ENCODE assay signal across 2 cellular contexts in the genomic region with DNA sequence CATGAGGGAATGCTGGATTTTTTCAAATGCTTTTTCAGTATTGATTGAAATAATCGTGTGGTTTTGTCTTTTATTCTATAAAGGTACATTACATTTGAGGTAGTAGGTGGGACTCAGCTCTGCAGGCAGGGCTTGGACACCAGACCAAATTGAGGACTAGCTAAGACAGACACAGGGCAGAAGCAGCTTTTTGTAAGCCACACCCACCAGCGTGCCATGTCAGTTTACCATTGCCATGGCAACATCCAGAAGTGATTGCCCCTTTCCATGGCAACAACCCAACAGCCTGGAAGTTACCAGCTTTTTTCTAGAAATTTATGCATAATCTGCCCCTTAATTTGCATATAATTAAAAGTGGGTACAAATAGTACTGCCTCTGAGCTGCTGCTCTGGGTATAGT.
TF ChIP-seq lines count a peak whose summit lies in the region.

No MANE protein-coding gene starts in this region.

TF ChIP-seq in GM23338, 12 proteins besides CTCF, POLR2A, EP300 and RAD21 (continued from another document):
- TF ChIP-seq, protein P1, sequence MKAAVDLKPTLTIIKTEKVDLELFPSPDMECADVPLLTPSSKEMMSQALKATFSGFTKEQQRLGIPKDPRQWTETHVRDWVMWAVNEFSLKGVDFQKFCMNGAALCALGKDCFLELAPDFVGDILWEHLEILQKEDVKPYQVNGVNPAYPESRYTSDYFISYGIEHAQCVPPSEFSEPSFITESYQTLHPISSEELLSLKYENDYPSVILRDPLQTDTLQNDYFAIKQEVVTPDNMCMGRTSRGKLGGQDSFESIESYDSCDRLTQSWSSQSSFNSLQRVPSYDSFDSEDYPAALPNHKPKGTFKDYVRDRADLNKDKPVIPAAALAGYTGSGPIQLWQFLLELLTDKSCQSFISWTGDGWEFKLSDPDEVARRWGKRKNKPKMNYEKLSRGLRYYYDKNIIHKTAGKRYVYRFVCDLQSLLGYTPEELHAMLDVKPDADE (IDR thresholded peaks at IDR 0.05), result no peak
- TF ChIP-seq STAT1 (IDR thresholded peaks at IDR 0.05; ENCODE audit: unreplicated experiment) (no peak), EZH2 (IDR thresholded peaks at IDR 0.05; ENCODE audit: low read depth, unreplicated experiment) (no peak), EZH2phosphoT487 (IDR thresholded peaks at IDR 0.05; ENCODE audit: unreplicated experiment) (no peak), NANOG (IDR thresholded peaks at IDR 0.05; ENCODE audit: borderline replicate concordance) (no peak), ZNF114 (CRISPR knock-in tag; IDR thresholded peaks at IDR 0.05) (no peak), CREB1 (CRISPR knock-in tag; IDR thresholded peaks at IDR 0.05; ENCODE audit: low read depth) (no peak), ZNF331 (CRISPR knock-in tag; IDR thresholded peaks at IDR 0.05; ENCODE audit: low read depth) (no peak)
- TF ChIP-seq, protein P2, sequence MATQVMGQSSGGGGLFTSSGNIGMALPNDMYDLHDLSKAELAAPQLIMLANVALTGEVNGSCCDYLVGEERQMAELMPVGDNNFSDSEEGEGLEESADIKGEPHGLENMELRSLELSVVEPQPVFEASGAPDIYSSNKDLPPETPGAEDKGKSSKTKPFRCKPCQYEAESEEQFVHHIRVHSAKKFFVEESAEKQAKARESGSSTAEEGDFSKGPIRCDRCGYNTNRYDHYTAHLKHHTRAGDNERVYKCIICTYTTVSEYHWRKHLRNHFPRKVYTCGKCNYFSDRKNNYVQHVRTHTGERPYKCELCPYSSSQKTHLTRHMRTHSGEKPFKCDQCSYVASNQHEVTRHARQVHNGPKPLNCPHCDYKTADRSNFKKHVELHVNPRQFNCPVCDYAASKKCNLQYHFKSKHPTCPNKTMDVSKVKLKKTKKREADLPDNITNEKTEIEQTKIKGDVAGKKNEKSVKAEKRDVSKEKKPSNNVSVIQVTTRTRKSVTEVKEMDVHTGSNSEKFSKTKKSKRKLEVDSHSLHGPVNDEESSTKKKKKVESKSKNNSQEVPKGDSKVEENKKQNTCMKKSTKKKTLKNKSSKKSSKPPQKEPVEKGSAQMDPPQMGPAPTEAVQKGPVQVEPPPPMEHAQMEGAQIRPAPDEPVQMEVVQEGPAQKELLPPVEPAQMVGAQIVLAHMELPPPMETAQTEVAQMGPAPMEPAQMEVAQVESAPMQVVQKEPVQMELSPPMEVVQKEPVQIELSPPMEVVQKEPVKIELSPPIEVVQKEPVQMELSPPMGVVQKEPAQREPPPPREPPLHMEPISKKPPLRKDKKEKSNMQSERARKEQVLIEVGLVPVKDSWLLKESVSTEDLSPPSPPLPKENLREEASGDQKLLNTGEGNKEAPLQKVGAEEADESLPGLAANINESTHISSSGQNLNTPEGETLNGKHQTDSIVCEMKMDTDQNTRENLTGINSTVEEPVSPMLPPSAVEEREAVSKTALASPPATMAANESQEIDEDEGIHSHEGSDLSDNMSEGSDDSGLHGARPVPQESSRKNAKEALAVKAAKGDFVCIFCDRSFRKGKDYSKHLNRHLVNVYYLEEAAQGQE (IDR thresholded peaks at IDR 0.05; ENCODE audit: unreplicated experiment), result no peak
- TF ChIP-seq, protein P3, sequence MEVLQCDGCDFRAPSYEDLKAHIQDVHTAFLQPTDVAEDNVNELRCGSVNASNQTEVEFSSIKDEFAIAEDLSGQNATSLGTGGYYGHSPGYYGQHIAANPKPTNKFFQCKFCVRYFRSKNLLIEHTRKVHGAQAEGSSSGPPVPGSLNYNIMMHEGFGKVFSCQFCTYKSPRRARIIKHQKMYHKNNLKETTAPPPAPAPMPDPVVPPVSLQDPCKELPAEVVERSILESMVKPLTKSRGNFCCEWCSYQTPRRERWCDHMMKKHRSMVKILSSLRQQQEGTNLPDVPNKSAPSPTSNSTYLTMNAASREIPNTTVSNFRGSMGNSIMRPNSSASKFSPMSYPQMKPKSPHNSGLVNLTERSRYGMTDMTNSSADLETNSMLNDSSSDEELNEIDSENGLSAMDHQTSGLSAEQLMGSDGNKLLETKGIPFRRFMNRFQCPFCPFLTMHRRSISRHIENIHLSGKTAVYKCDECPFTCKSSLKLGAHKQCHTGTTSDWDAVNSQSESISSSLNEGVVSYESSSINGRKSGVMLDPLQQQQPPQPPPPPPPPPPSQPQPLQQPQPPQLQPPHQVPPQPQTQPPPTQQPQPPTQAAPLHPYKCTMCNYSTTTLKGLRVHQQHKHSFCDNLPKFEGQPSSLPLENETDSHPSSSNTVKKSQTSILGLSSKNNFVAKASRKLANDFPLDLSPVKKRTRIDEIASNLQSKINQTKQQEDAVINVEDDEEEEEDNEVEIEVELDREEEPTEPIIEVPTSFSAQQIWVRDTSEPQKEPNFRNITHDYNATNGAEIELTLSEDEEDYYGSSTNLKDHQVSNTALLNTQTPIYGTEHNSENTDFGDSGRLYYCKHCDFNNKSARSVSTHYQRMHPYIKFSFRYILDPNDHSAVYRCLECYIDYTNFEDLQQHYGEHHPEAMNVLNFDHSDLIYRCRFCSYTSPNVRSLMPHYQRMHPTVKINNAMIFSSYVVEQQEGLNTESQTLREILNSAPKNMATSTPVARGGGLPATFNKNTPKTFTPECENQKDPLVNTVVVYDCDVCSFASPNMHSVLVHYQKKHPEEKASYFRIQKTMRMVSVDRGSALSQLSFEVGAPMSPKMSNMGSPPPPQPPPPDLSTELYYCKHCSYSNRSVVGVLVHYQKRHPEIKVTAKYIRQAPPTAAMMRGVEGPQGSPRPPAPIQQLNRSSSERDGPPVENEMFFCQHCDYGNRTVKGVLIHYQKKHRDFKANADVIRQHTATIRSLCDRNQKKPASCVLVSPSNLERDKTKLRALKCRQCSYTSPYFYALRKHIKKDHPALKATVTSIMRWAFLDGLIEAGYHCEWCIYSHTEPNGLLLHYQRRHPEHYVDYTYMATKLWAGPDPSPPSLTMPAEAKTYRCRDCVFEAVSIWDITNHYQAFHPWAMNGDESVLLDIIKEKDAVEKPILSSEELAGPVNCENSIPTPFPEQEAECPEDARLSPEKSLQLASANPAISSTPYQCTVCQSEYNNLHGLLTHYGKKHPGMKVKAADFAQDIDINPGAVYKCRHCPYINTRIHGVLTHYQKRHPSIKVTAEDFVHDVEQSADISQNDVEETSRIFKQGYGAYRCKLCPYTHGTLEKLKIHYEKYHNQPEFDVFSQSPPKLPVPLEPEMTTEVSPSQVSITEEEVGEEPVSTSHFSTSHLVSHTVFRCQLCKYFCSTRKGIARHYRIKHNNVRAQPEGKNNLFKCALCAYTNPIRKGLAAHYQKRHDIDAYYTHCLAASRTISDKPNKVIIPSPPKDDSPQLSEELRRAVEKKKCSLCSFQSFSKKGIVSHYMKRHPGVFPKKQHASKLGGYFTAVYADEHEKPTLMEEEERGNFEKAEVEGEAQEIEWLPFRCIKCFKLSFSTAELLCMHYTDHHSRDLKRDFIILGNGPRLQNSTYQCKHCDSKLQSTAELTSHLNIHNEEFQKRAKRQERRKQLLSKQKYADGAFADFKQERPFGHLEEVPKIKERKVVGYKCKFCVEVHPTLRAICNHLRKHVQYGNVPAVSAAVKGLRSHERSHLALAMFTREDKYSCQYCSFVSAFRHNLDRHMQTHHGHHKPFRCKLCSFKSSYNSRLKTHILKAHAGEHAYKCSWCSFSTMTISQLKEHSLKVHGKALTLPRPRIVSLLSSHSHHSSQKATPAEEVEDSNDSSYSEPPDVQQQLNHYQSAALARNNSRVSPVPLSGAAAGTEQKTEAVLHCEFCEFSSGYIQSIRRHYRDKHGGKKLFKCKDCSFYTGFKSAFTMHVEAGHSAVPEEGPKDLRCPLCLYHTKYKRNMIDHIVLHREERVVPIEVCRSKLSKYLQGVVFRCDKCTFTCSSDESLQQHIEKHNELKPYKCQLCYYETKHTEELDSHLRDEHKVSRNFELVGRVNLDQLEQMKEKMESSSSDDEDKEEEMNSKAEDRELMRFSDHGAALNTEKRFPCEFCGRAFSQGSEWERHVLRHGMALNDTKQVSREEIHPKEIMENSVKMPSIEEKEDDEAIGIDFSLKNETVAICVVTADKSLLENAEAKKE (CRISPR knock-in tag; IDR thresholded peaks at IDR 0.05), result no peak
TF ChIP-seq in GM23338: peak in this region for 0.

TF ChIP-seq in GM12878, 131 proteins besides CTCF, POLR2A, EP300 and RAD21 (continued from another document):
- TF ChIP-seq, protein P4, sequence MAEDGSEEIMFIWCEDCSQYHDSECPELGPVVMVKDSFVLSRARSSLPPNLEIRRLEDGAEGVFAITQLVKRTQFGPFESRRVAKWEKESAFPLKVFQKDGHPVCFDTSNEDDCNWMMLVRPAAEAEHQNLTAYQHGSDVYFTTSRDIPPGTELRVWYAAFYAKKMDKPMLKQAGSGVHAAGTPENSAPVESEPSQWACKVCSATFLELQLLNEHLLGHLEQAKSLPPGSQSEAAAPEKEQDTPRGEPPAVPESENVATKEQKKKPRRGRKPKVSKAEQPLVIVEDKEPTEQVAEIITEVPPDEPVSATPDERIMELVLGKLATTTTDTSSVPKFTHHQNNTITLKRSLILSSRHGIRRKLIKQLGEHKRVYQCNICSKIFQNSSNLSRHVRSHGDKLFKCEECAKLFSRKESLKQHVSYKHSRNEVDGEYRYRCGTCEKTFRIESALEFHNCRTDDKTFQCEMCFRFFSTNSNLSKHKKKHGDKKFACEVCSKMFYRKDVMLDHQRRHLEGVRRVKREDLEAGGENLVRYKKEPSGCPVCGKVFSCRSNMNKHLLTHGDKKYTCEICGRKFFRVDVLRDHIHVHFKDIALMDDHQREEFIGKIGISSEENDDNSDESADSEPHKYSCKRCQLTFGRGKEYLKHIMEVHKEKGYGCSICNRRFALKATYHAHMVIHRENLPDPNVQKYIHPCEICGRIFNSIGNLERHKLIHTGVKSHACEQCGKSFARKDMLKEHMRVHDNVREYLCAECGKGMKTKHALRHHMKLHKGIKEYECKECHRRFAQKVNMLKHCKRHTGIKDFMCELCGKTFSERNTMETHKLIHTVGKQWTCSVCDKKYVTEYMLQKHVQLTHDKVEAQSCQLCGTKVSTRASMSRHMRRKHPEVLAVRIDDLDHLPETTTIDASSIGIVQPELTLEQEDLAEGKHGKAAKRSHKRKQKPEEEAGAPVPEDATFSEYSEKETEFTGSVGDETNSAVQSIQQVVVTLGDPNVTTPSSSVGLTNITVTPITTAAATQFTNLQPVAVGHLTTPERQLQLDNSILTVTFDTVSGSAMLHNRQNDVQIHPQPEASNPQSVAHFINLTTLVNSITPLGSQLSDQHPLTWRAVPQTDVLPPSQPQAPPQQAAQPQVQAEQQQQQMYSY (CRISPR knock-in tag; IDR thresholded peaks at IDR 0.05), result no peak
- no peak for TF ChIP-seq ZNF622 (IDR thresholded peaks at IDR 0.05)
- TF ChIP-seq, protein P5, sequence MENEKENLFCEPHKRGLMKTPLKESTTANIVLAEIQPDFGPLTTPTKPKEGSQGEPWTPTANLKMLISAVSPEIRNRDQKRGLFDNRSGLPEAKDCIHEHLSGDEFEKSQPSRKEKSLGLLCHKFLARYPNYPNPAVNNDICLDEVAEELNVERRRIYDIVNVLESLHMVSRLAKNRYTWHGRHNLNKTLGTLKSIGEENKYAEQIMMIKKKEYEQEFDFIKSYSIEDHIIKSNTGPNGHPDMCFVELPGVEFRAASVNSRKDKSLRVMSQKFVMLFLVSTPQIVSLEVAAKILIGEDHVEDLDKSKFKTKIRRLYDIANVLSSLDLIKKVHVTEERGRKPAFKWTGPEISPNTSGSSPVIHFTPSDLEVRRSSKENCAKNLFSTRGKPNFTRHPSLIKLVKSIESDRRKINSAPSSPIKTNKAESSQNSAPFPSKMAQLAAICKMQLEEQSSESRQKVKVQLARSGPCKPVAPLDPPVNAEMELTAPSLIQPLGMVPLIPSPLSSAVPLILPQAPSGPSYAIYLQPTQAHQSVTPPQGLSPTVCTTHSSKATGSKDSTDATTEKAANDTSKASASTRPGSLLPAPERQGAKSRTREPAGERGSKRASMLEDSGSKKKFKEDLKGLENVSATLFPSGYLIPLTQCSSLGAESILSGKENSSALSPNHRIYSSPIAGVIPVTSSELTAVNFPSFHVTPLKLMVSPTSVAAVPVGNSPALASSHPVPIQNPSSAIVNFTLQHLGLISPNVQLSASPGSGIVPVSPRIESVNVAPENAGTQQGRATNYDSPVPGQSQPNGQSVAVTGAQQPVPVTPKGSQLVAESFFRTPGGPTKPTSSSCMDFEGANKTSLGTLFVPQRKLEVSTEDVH (IDR thresholded peaks at IDR 0.05; ENCODE audit: low read depth, partially characterized antibody), result no peak
- TF ChIP-seq ZNF207 (IDR thresholded peaks at IDR 0.05; ENCODE audit: borderline replicate concordance), result no peak
TF ChIP-seq in GM12878: peak in this region for 1.
